In genomic region chr20:33673115-33673410, GRCh38 we compare ENCODE assay signal across 9 cellular contexts. TPM values are rescaled to one million over a fixed set of nuclear protein-coding genes. Genes with fewer than 3 reads are reported as not detected.
DNase-seq lines count a peak whose midpoint lies in the region; ATAC-seq, FAIRE-seq and TF ChIP-seq lines count a peak whose summit lies in the region.
"Had no signal": no experiment of that assay in that cellular context is flagged by ENCODE, and none has a peak within 500 bp of the region (broad histone marks: within the 10 kb centered on the region; RNA-seq: fewer than 3 reads in every experiment).

No MANE protein-coding gene starts in this region.

- in situ Hi-C loops in K562 (cut with MboI): no loop called here

- FAIRE-seq in K562 (lab: Jason Lieb, UNC): no peak

- peak overlapping the region; percentile 88 for H3K4me2 ChIP-seq in K562 (ENCODE audit: insufficient read depth, low read length)

- no peak for TF ChIP-seq POLR2A in K562 (conservative IDR thresholded peaks at IDR 0.05)

- H3K4me1 Mint-ChIP-seq in mesothelial cell of epicardium: peaks cover 35% of the 10 kb centered on the region

- BruUV-seq in K562 (replicated peaks; lab: Mats Ljungman, UMichigan): no TSS peak

- H3K27me3 Mint-ChIP-seq in mesothelial cell of epicardium (ENCODE audit: low read depth): no peaks in the 10 kb centered on the region

- POLR2A ChIA-PET in K562 (lab: Yijun Ruan, JAX): interaction anchor here (1.0 to 1.9 kb wide), 5 partner anchors 8 to 201 kb away, joined by 3 to 25 read pairs (median 4); no protein-coding TSS in a partner anchor

- WGBS in heart right ventricle, 2 donors: 60 to 71% methylated on average over 4 of the region's 4 CpGs
- WGBS in K562 (ENCODE audit: insufficient coverage, low coverage, missing lambda C conversion rate): 13% methylated on average over 4 of the region's 4 CpGs
- 68% methylated on average over 4 of the region's 4 CpGs for WGBS in urinary bladder

- H3K4me3 ChIP-seq in heart right ventricle: peak overlapping the region; percentile 56 to 92 (median 71)
- H3K4me3 ChIP-seq in K562: peak overlapping the region; percentile 86
- H3K4me3 ChIP-seq in urinary bladder (ENCODE audit: low read depth, low read length): peak overlapping the region; percentile 78

- H3K4me1 ChIP-seq in heart right ventricle (peaks cover 13 to 57% (median 34%) of the 10 kb centered on the region in 9 donors), K562 (replicated peaks in 1 of 2; ENCODE audit: control insufficient read depth in 2 of 2, insufficient read depth in 2 of 2, low read length in 2 of 2) (peaks cover 17 to 50% of the 10 kb centered on the region in 2 experiments), urinary bladder (ENCODE audit: insufficient read depth) (no peaks in the 10 kb centered on the region)

- no peak overlapping the region for H2AFZ ChIP-seq in K562 (ENCODE audit: low read depth, low read length)

- peaks cover 5% of the 10 kb centered on the region for H3K9me1 ChIP-seq in K562 (ENCODE audit: control insufficient read depth, insufficient read depth, low read length)

- CTCF ChIA-PET in K562 (lab: Yijun Ruan, JAX; ENCODE audit: low intra/inter-chr PET ratio): no interaction called here

- H3K9me3 ChIP-seq in heart right ventricle: no peaks in the 10 kb centered on the region
- no peaks in the 10 kb centered on the region for H3K9me3 ChIP-seq in K562 (replicated peaks; ENCODE audit: control insufficient read depth, insufficient read depth, low read depth, low read length)

- TF ChIP-seq EP300 in K562 (IDR thresholded peaks at IDR 0.05; ENCODE audit: low read length): no peak

- peaks cover 34% of the 10 kb centered on the region for H3K79me2 ChIP-seq in K562 (ENCODE audit: control insufficient read depth, insufficient read depth, low read length)

- TF ChIP-seq CTCF in heart right ventricle (IDR thresholded peaks at IDR 0.05) (no peak), K562 (IDR thresholded peaks at IDR 0.05 in 2 of 3, conservative IDR thresholded peaks at IDR 0.05 in 1 of 3; ENCODE audit: insufficient read depth in 2 of 3, low read depth in 1 of 3, low read length in 3 of 3) (no peak), mesothelial cell of epicardium (IDR thresholded peaks at IDR 0.05; ENCODE audit: unreplicated experiment) (no peak)

- intact Hi-C loops in heart right ventricle (cut with DNase I): loop anchor here in 1 of 10 donors (5.0 kb wide), 1 partner anchor 59 kb away; the partner anchor contains the start of gene ZNF341
- intact Hi-C loops in left cardiac atrium (cut with DNase I): no loop called here
- intact Hi-C loops in K562 (cut with micrococcal nuclease): no loop called here

- no peak for TF ChIP-seq RAD21 in K562 (CRISPR knock-in tag; conservative IDR thresholded peaks at IDR 0.05 in 1 of 2, IDR thresholded peaks at IDR 0.05 in 1 of 2)

- peaks cover 7% of the 10 kb centered on the region; the same call in 1 of the 2 replicates for H4K20me1 ChIP-seq in K562 (replicated peaks; ENCODE audit: control insufficient read depth, insufficient read depth, low read length)

- H3K27ac ChIP-seq in heart right ventricle (peak overlapping the region in 8 of 10 donors; percentile 79 to 94 (median 86)), K562 (ENCODE audit: extremely low read depth, low read depth, low read length) (peak overlapping the region; percentile 88), urinary bladder (ENCODE audit: low read depth) (no peak overlapping the region)

- no peak for DNase-seq in heart right ventricle
- no peak for DNase-seq in left cardiac atrium
- no peak for DNase-seq in K562 (ENCODE audit: extremely low read depth in 1 of 4, low spot score in 3 of 4)
- DNase-seq in mesothelial cell of epicardium (ENCODE audit: low spot score in 2 of 2, unreplicated experiment in 2 of 2): no peak
- DNase-seq in CD1c-positive myeloid dendritic cell (ENCODE audit: extremely low spot score): no peak
- DNase-seq in NAMALWA (ENCODE audit: low spot score): no peak
- DNase-seq: NCI-H526 treated with DMSO at 0.1 percent for 48 hours had no signal

- H3K27ac Mint-ChIP-seq in mesothelial cell of epicardium: peak overlapping the region; percentile 85

- H3K36me3 ChIP-seq in heart right ventricle: peaks cover 0 to 30% (median 5%) of the 10 kb centered on the region in 9 donors
- H3K36me3 ChIP-seq in K562 (ENCODE audit: control insufficient read depth, insufficient read depth, low read length): peaks cover 67% of the 10 kb centered on the region
- no peaks in the 10 kb centered on the region for H3K36me3 ChIP-seq in urinary bladder (ENCODE audit: insufficient read depth)

- peak overlapping the region; percentile 89 to 99 for H3K9ac ChIP-seq in K562 (ENCODE audit: insufficient read depth in 1 of 2, low read depth in 2 of 2, low read length in 2 of 2)

- ATAC-seq in heart right ventricle (peak in 1 of 8 donors; percentile 0), left cardiac atrium (no peak), K562 (no peak), GM18858 (IDR thresholded peaks at IDR 0.05; ENCODE audit: unreplicated experiment) (no peak)

- H3K4me3 Mint-ChIP-seq in mesothelial cell of epicardium: peak overlapping the region; percentile 79

- no peaks in the 10 kb centered on the region for H3K9me3 Mint-ChIP-seq in mesothelial cell of epicardium

- H3K27me3 ChIP-seq in heart right ventricle: no peaks in the 10 kb centered on the region
- no peaks in the 10 kb centered on the region for H3K27me3 ChIP-seq in K562 (ENCODE audit: control insufficient read depth in 2 of 2, insufficient read depth in 2 of 2, low read length in 2 of 2)

- peaks cover 15% of the 10 kb centered on the region for H3K36me3 Mint-ChIP-seq in mesothelial cell of epicardium

RNA-seq across cellular contexts. Expression of gene NECAB3, which starts 1.2 kb away (rescaled TPM):
- total RNA-seq in heart right ventricle: 10 to 100 TPM; 53.7 to 92.8 (median 77.2) TPM
- polyA plus RNA-seq in heart right ventricle: 10 to 100 TPM; 36.6 to 90.6 TPM
- 10 to 100 TPM; 47.4 to 59.9 TPM for total RNA-seq in left cardiac atrium
- total RNA-seq in K562 (2011; cell fraction: chromatin; rRNA removed; ENCODE audit: low replicate concordance): 164 and 323 TPM in 2 replicates
- 194 and 203 TPM in 2 replicates for total RNA-seq in K562 (2011; cell fraction: nucleolus; rRNA removed)
- total RNA-seq in K562 (2011; cell fraction: nucleoplasm; rRNA removed): 200 and 230 TPM in 2 replicates
- 52.0 and 74.0 TPM in 2 replicates for total RNA-seq in K562 (2014; rRNA removed)
- total RNA-seq in K562 (2014; rRNA removed; fragmentation: Illumina TruSeq; extraction: Trizol): 16.0 and 17.8 TPM in 2 replicates
- 31.5 and 36.5 TPM in 2 replicates for total RNA-seq in K562 (2015; rRNA removed; fragmentation: Illumina TruSeq; extraction: Trizol)
- total RNA-seq in K562 (2021): 57.1 and 57.8 TPM in 2 replicates
- polyA plus RNA-seq in K562 (2011; rRNA removed): 25.6 and 32.7 TPM in 2 replicates
- polyA plus RNA-seq in K562 (2011; cell fraction: cytosol; rRNA removed): 33.9 and 111 TPM in 2 replicates
- polyA plus RNA-seq in K562 (2011; cell fraction: nucleus; rRNA removed): 181 and 337 TPM in 2 replicates
- 35.0 and 54.7 TPM in 2 replicates for polyA plus RNA-seq in K562 (2012)
- polyA plus RNA-seq in K562 (2014; fragmentation: Illumina TruSeq; extraction: Trizol): 35.8 and 37.6 TPM in 2 replicates
- 1 to 10 TPM in 1 of 2 experiments, under 1 TPM in 1; 0.94 to 1.9 TPM for polyA plus RNA-seq in K562 (2014; fragmentation: Nextera tagmentation; extraction: Ambion mirVana)
- 63.3 and 67.6 TPM in 2 replicates for polyA plus RNA-seq in K562 (2014; rRNA removed)
- polyA minus RNA-seq in K562 (2011; rRNA and poly(A)+ RNA removed): 21.3 and 27.3 TPM in 2 replicates
- polyA minus RNA-seq in K562 (2011; cell fraction: cytosol; rRNA and poly(A)+ RNA removed): 12.6 and 18.7 TPM in 2 replicates
- polyA minus RNA-seq in K562 (2011; cell fraction: nucleus; rRNA and poly(A)+ RNA removed): 66.9 and 76.9 TPM in 2 replicates
- 58.4 to 60.1 TPM (median 58.6 TPM) in 3 replicates for total RNA-seq in mesothelial cell of epicardium
- total RNA-seq in urinary bladder: 18.6 TPM
- 33.4 TPM for polyA plus RNA-seq in urinary bladder

RNA-seq across cellular contexts. Expression of gene ACTL10, which starts 6.3 kb away (rescaled TPM):
- under 1 TPM in 6 of 10 donors, not detected in 4; 0.11 to 0.39 (median 0.25) TPM for total RNA-seq in heart right ventricle
- 1 to 10 TPM in 1 of 2 donors, under 1 TPM in 1; 0.59 to 1.2 TPM for polyA plus RNA-seq in heart right ventricle
- under 1 TPM; 0.47 to 0.81 TPM for total RNA-seq in left cardiac atrium
- not detected in 2 replicates for total RNA-seq in K562 (2011; cell fraction: chromatin; rRNA removed; ENCODE audit: low replicate concordance)
- total RNA-seq in K562 (2011; cell fraction: nucleolus; rRNA removed): 0.33 TPM in 1 of 2 replicates, not detected in the other
- not detected in 2 replicates for total RNA-seq in K562 (2011; cell fraction: nucleoplasm; rRNA removed)
- total RNA-seq in K562 (2014; rRNA removed): 0.14 TPM in 1 of 2 replicates, not detected in the other
- total RNA-seq in K562 (2014; rRNA removed; fragmentation: Illumina TruSeq; extraction: Trizol): not detected in 2 replicates
- not detected in 2 replicates for total RNA-seq in K562 (2015; rRNA removed; fragmentation: Illumina TruSeq; extraction: Trizol)
- 0.11 TPM in 1 of 2 replicates, not detected in the other for total RNA-seq in K562 (2021)
- not detected in 2 replicates for polyA plus RNA-seq in K562 (2011; rRNA removed)
- 0.04 TPM in 1 of 2 replicates, not detected in the other for polyA plus RNA-seq in K562 (2011; cell fraction: cytosol; rRNA removed)
- polyA plus RNA-seq in K562 (2011; cell fraction: nucleus; rRNA removed): 0.10 TPM in 1 of 2 replicates, not detected in the other
- 0.13 and 0.29 TPM in 2 replicates for polyA plus RNA-seq in K562 (2012)
- polyA plus RNA-seq in K562 (2014; fragmentation: Illumina TruSeq; extraction: Trizol): not detected in 2 replicates
- not detected for polyA plus RNA-seq in K562 (2014; fragmentation: Nextera tagmentation; extraction: Ambion mirVana)
- polyA plus RNA-seq in K562 (2014; rRNA removed): 0.07 and 0.13 TPM in 2 replicates
- not detected in 2 replicates for polyA minus RNA-seq in K562 (2011; rRNA and poly(A)+ RNA removed)
- not detected in 2 replicates for polyA minus RNA-seq in K562 (2011; cell fraction: cytosol; rRNA and poly(A)+ RNA removed)
- not detected in 2 replicates for polyA minus RNA-seq in K562 (2011; cell fraction: nucleus; rRNA and poly(A)+ RNA removed)
- 0.63 to 0.86 TPM (median 0.66 TPM) in 3 replicates for total RNA-seq in mesothelial cell of epicardium
- total RNA-seq in urinary bladder: 0.95 TPM
- polyA plus RNA-seq in urinary bladder: 2.5 TPM

RNA-seq across cellular contexts. Expression of gene C20orf144, which starts 10.9 kb away (rescaled TPM):
- not detected for total RNA-seq in heart right ventricle
- under 1 TPM in 1 of 2 donors, not detected in 1; 0.03 TPM for polyA plus RNA-seq in heart right ventricle
- under 1 TPM in 1 of 2 donors, not detected in 1; 0.29 TPM for total RNA-seq in left cardiac atrium
- total RNA-seq in K562 (2011; cell fraction: chromatin; rRNA removed; ENCODE audit: low replicate concordance): 0.60 TPM in 1 of 2 replicates, not detected in the other
- 0.83 and 1.1 TPM in 2 replicates for total RNA-seq in K562 (2011; cell fraction: nucleolus; rRNA removed)
- total RNA-seq in K562 (2011; cell fraction: nucleoplasm; rRNA removed): 0.66 and 1.3 TPM in 2 replicates
- total RNA-seq in K562 (2014; rRNA removed): 0.16 TPM in 1 of 2 replicates, not detected in the other
- total RNA-seq in K562 (2014; rRNA removed; fragmentation: Illumina TruSeq; extraction: Trizol): 0.11 and 0.16 TPM in 2 replicates
- total RNA-seq in K562 (2015; rRNA removed; fragmentation: Illumina TruSeq; extraction: Trizol): 0.11 and 0.23 TPM in 2 replicates
- 0.11 and 0.16 TPM in 2 replicates for total RNA-seq in K562 (2021)
- 0.10 and 0.11 TPM in 2 replicates for polyA plus RNA-seq in K562 (2011; rRNA removed)
- 0.13 and 0.16 TPM in 2 replicates for polyA plus RNA-seq in K562 (2011; cell fraction: cytosol; rRNA removed)
- 0.18 TPM in 2 replicates for polyA plus RNA-seq in K562 (2011; cell fraction: nucleus; rRNA removed)
- 0.23 and 0.54 TPM in 2 replicates for polyA plus RNA-seq in K562 (2012)
- polyA plus RNA-seq in K562 (2014; fragmentation: Illumina TruSeq; extraction: Trizol): 0.12 and 0.22 TPM in 2 replicates
- polyA plus RNA-seq in K562 (2014; fragmentation: Nextera tagmentation; extraction: Ambion mirVana): under 1 TPM in 1 of 2 experiments, not detected in 1; 0.04 TPM
- 0.16 and 0.23 TPM in 2 replicates for polyA plus RNA-seq in K562 (2014; rRNA removed)
- 0.28 TPM in 1 of 2 replicates, not detected in the other for polyA minus RNA-seq in K562 (2011; rRNA and poly(A)+ RNA removed)
- polyA minus RNA-seq in K562 (2011; cell fraction: cytosol; rRNA and poly(A)+ RNA removed): not detected in 2 replicates
- polyA minus RNA-seq in K562 (2011; cell fraction: nucleus; rRNA and poly(A)+ RNA removed): 0.33 and 0.40 TPM in 2 replicates
- total RNA-seq in mesothelial cell of epicardium: 0.09 to 0.20 TPM (median 0.11 TPM) in 3 replicates
- not detected for total RNA-seq in urinary bladder
- 0.03 TPM for polyA plus RNA-seq in urinary bladder

RNA-seq across cellular contexts. Expression of gene E2F1, which starts 13.1 kb away (rescaled TPM):
- total RNA-seq in heart right ventricle: 1 to 10 TPM in 8 of 10 donors, under 1 TPM in 2; 0.44 to 3.4 (median 1.5) TPM
- under 1 TPM; 0.73 to 0.91 TPM for polyA plus RNA-seq in heart right ventricle
- total RNA-seq in left cardiac atrium: 1 to 10 TPM; 1.6 to 3.7 TPM
- 22.9 and 54.8 TPM in 2 replicates for total RNA-seq in K562 (2011; cell fraction: chromatin; rRNA removed; ENCODE audit: low replicate concordance)
- 31.2 and 33.7 TPM in 2 replicates for total RNA-seq in K562 (2011; cell fraction: nucleolus; rRNA removed)
- total RNA-seq in K562 (2011; cell fraction: nucleoplasm; rRNA removed): 28.2 and 29.0 TPM in 2 replicates
- 17.3 and 23.4 TPM in 2 replicates for total RNA-seq in K562 (2014; rRNA removed)
- 9.0 and 10.8 TPM in 2 replicates for total RNA-seq in K562 (2014; rRNA removed; fragmentation: Illumina TruSeq; extraction: Trizol)
- 14.9 and 15.3 TPM in 2 replicates for total RNA-seq in K562 (2015; rRNA removed; fragmentation: Illumina TruSeq; extraction: Trizol)
- 24.6 and 25.3 TPM in 2 replicates for total RNA-seq in K562 (2021)
- polyA plus RNA-seq in K562 (2011; rRNA removed): 12.7 and 19.3 TPM in 2 replicates
- polyA plus RNA-seq in K562 (2011; cell fraction: cytosol; rRNA removed): 17.7 and 20.9 TPM in 2 replicates
- polyA plus RNA-seq in K562 (2011; cell fraction: nucleus; rRNA removed): 74.3 and 91.0 TPM in 2 replicates
- polyA plus RNA-seq in K562 (2012): 16.3 and 25.0 TPM in 2 replicates
- polyA plus RNA-seq in K562 (2014; fragmentation: Illumina TruSeq; extraction: Trizol): 13.1 and 17.8 TPM in 2 replicates
- under 1 TPM; 0.14 to 0.39 TPM for polyA plus RNA-seq in K562 (2014; fragmentation: Nextera tagmentation; extraction: Ambion mirVana)
- polyA plus RNA-seq in K562 (2014; rRNA removed): 28.9 and 30.6 TPM in 2 replicates
- polyA minus RNA-seq in K562 (2011; rRNA and poly(A)+ RNA removed): 5.8 and 8.2 TPM in 2 replicates
- polyA minus RNA-seq in K562 (2011; cell fraction: cytosol; rRNA and poly(A)+ RNA removed): 7.7 and 8.5 TPM in 2 replicates
- 9.3 and 10.3 TPM in 2 replicates for polyA minus RNA-seq in K562 (2011; cell fraction: nucleus; rRNA and poly(A)+ RNA removed)
- total RNA-seq in mesothelial cell of epicardium: 16.7 to 18.1 TPM (median 16.9 TPM) in 3 replicates
- total RNA-seq in urinary bladder: 6.6 TPM
- 3.5 TPM for polyA plus RNA-seq in urinary bladder

RNA-seq across cellular contexts. Expression of gene PXMP4, which starts 47.0 kb away (rescaled TPM):
- total RNA-seq in heart right ventricle: 10 to 100 TPM in 9 of 10 donors, 1 to 10 TPM in 1; 9.6 to 14.8 (median 12.3) TPM
- polyA plus RNA-seq in heart right ventricle: 1 to 10 TPM; 4.6 to 4.9 TPM
- 10 to 100 TPM in 1 of 2 donors, 1 to 10 TPM in 1; 6.7 to 12.6 TPM for total RNA-seq in left cardiac atrium
- 5.6 and 15.2 TPM in 2 replicates for total RNA-seq in K562 (2011; cell fraction: chromatin; rRNA removed; ENCODE audit: low replicate concordance)
- total RNA-seq in K562 (2011; cell fraction: nucleolus; rRNA removed): 8.7 and 9.8 TPM in 2 replicates
- total RNA-seq in K562 (2011; cell fraction: nucleoplasm; rRNA removed): 9.0 and 12.0 TPM in 2 replicates
- total RNA-seq in K562 (2014; rRNA removed): 5.6 and 9.1 TPM in 2 replicates
- total RNA-seq in K562 (2014; rRNA removed; fragmentation: Illumina TruSeq; extraction: Trizol): 3.6 and 4.8 TPM in 2 replicates
- total RNA-seq in K562 (2015; rRNA removed; fragmentation: Illumina TruSeq; extraction: Trizol): 4.4 and 6.7 TPM in 2 replicates
- total RNA-seq in K562 (2021): 11.4 and 12.6 TPM in 2 replicates
- 6.7 and 7.3 TPM in 2 replicates for polyA plus RNA-seq in K562 (2011; rRNA removed)
- polyA plus RNA-seq in K562 (2011; cell fraction: cytosol; rRNA removed): 12.4 and 17.3 TPM in 2 replicates
- polyA plus RNA-seq in K562 (2011; cell fraction: nucleus; rRNA removed): 10.1 and 11.6 TPM in 2 replicates
- polyA plus RNA-seq in K562 (2012): 9.3 and 12.6 TPM in 2 replicates
- polyA plus RNA-seq in K562 (2014; fragmentation: Illumina TruSeq; extraction: Trizol): 9.8 and 10.4 TPM in 2 replicates
- 10 to 100 TPM; 24.4 to 29.1 TPM for polyA plus RNA-seq in K562 (2014; fragmentation: Nextera tagmentation; extraction: Ambion mirVana)
- 5.7 and 6.8 TPM in 2 replicates for polyA plus RNA-seq in K562 (2014; rRNA removed)
- 4.0 and 5.7 TPM in 2 replicates for polyA minus RNA-seq in K562 (2011; rRNA and poly(A)+ RNA removed)
- polyA minus RNA-seq in K562 (2011; cell fraction: cytosol; rRNA and poly(A)+ RNA removed): 6.6 and 7.5 TPM in 2 replicates
- 3.0 TPM in 2 replicates for polyA minus RNA-seq in K562 (2011; cell fraction: nucleus; rRNA and poly(A)+ RNA removed)
- total RNA-seq in mesothelial cell of epicardium: 7.0 to 7.5 TPM (median 7.4 TPM) in 3 replicates
- total RNA-seq in urinary bladder: 12.2 TPM
- polyA plus RNA-seq in urinary bladder: 12.0 TPM
